Comparison of ENCODE assay signal across 18 cellular contexts in genomic region chr10:51876528-51876927, GRCh38.
DNase-seq lines count a peak whose midpoint lies in the region; TF ChIP-seq lines count a peak whose summit lies in the region.
"Had no signal": no experiment of that assay in that cellular context is flagged by ENCODE, and none has a peak within 500 bp of the region (broad histone marks: within the 10 kb centered on the region; RNA-seq: fewer than 3 reads in every experiment).

No MANE protein-coding gene starts in this region.

- H3K27ac Mint-ChIP-seq in brain (peak overlapping the region in 3 of 5 experiments; percentile 20 to 55 (median 51)), glutamatergic neuron (ENCODE audit: unreplicated experiment) (no peak overlapping the region)
- H3K27ac Mint-ChIP-seq: activated CD8-positive, alpha-beta T cell treated with anti-CD3 and anti-CD28 coated beads, Interleukin-2, amount 10 ng/mL, durations not matched to agents 7 days and 5 days; CD4-positive, CD25-positive, alpha-beta regulatory T cell; natural killer cell had no signal

- no peak overlapping the region for H3K4me3 ChIP-seq in parathyroid adenoma (ENCODE audit: low read depth, low read length)
- H3K4me3 ChIP-seq: ovary had no signal

- no peak overlapping the region for H3K27ac ChIP-seq in parathyroid adenoma
- H3K27ac ChIP-seq: ovary had no signal

- H3K9ac ChIP-seq in parathyroid adenoma = no peak overlapping the region

- H3K4me2 ChIP-seq in parathyroid adenoma (ENCODE audit: low read length) = no peak overlapping the region

- H3K36me3 ChIP-seq in parathyroid adenoma (ENCODE audit: control insufficient read depth, insufficient read depth, low read length) = no peaks in the 10 kb centered on the region
- H3K36me3 ChIP-seq: ovary had no signal

- peaks cover 49% of the 10 kb centered on the region for H3K4me1 Mint-ChIP-seq in brain
- H3K4me1 Mint-ChIP-seq in glutamatergic neuron (ENCODE audit: low read depth, unreplicated experiment) = peaks cover 15% of the 10 kb centered on the region

- peak overlapping the region; percentile 21 for H2AFZ ChIP-seq in parathyroid adenoma

- TF ChIP-seq CTCF in brain (conservative IDR thresholded peaks at IDR 0.05) (no peak), parathyroid adenoma (IDR thresholded peaks at IDR 0.05) (no peak), glutamatergic neuron (IDR thresholded peaks at IDR 0.05; ENCODE audit: partially characterized antibody, unreplicated experiment) (no peak)

- H3K4me3 Mint-ChIP-seq in brain (peak overlapping the region in 1 of 5 experiments; percentile 15), glutamatergic neuron (ENCODE audit: unreplicated experiment) (no peak overlapping the region)
- H3K4me3 Mint-ChIP-seq: activated CD8-positive, alpha-beta T cell treated with anti-CD3 and anti-CD28 coated beads, Interleukin-2, amount 10 ng/mL, durations not matched to agents 7 days and 5 days; CD4-positive, CD25-positive, alpha-beta regulatory T cell; mesothelial cell of epicardium; natural killer cell had no signal

- H3K27me3 Mint-ChIP-seq in brain = no peaks in the 10 kb centered on the region
- no peaks in the 10 kb centered on the region for H3K27me3 Mint-ChIP-seq in glutamatergic neuron (ENCODE audit: unreplicated experiment)
- H3K27me3 Mint-ChIP-seq: CD4-positive, CD25-positive, alpha-beta regulatory T cell had no signal

- no peaks in the 10 kb centered on the region for H3K27me3 ChIP-seq in parathyroid adenoma (ENCODE audit: control insufficient read depth, insufficient read depth, low read length)
- H3K27me3 ChIP-seq: ovary had no signal

- H3K9me3 ChIP-seq in parathyroid adenoma (ENCODE audit: control insufficient read depth, low read length) = no peaks in the 10 kb centered on the region

- DNase-seq in DMS 273 treated with DMSO at 0.1 percent for 48 hours (lab: John Stamatoyannopoulos, UW) (peak; percentile 5), NCI-H1092 treated with DMSO at 0.1 percent for 48 hours (lab: John Stamatoyannopoulos, UW) (peak; percentile 72), glutamatergic neuron (no peak), NCI-H2107 treated with DMSO at 0.1 percent for 48 hours (lab: John Stamatoyannopoulos, UW; ENCODE audit: unreplicated experiment) (no peak), NCI-H1694 (lab: John Stamatoyannopoulos, UW) (no peak)
- DNase-seq: activated CD4-positive, CD25-positive, alpha-beta regulatory T cell treated with anti-CD3 and anti-CD28 coated beads, Interleukin-2, amount 50 U/mL, for 72 hours; activated CD8-positive, alpha-beta T cell treated with anti-CD3 and anti-CD28 coated beads, Interleukin-2, amount 10 ng/mL, durations not matched to agents 7 days and 5 days; activated gamma-delta T cell treated with Interleukin-2 at 50 U/mL for 16 hours; CD4-positive, CD25-positive, alpha-beta regulatory T cell; dermis blood vessel endothelial cell; KG1; natural killer cell; NCI-H187 treated with DMSO at 0.1 percent for 48 hours; NCI-H526 treated with DMSO at 0.1 percent for 48 hours; ovary had no signal

- H3K4me1 ChIP-seq in parathyroid adenoma = peaks cover 6% of the 10 kb centered on the region

- H3K36me3 Mint-ChIP-seq in brain (no peaks in the 10 kb centered on the region), glutamatergic neuron (ENCODE audit: unreplicated experiment) (peaks cover 5% of the 10 kb centered on the region)
- H3K36me3 Mint-ChIP-seq: CD4-positive, CD25-positive, alpha-beta regulatory T cell; natural killer cell had no signal

- peaks cover 0 to 7% (median 0%) of the 10 kb centered on the region in 5 experiments for H3K9me3 Mint-ChIP-seq in brain
- H3K9me3 Mint-ChIP-seq in glutamatergic neuron (ENCODE audit: unreplicated experiment) = no peaks in the 10 kb centered on the region
- H3K9me3 Mint-ChIP-seq: natural killer cell had no signal

- H3K79me2 ChIP-seq in parathyroid adenoma = no peaks in the 10 kb centered on the region

Comparison
In these comparisons a context has a peak if more than half of its experiments do, and no peak if none do; other contexts are left out.
1. DNase-seq: peak in DMS 273 treated with DMSO at 0.1 percent for 48 hours (single experiment) and NCI-H1092 treated with DMSO at 0.1 percent for 48 hours (single experiment); none in glutamatergic neuron (single experiment), NCI-H2107 treated with DMSO at 0.1 percent for 48 hours (single experiment) and NCI-H1694 (single experiment).